Comparison of ENCODE assay signal across 1 cellular context in genomic region chr12:807041-807717, GRCh38.
TF ChIP-seq lines count a peak whose summit lies in the region.

No MANE protein-coding gene starts in this region.

TF ChIP-seq in WTC11, 78 proteins besides CTCF, POLR2A, EP300 and RAD21 (continued from another document):
- TF ChIP-seq, protein P1, sequence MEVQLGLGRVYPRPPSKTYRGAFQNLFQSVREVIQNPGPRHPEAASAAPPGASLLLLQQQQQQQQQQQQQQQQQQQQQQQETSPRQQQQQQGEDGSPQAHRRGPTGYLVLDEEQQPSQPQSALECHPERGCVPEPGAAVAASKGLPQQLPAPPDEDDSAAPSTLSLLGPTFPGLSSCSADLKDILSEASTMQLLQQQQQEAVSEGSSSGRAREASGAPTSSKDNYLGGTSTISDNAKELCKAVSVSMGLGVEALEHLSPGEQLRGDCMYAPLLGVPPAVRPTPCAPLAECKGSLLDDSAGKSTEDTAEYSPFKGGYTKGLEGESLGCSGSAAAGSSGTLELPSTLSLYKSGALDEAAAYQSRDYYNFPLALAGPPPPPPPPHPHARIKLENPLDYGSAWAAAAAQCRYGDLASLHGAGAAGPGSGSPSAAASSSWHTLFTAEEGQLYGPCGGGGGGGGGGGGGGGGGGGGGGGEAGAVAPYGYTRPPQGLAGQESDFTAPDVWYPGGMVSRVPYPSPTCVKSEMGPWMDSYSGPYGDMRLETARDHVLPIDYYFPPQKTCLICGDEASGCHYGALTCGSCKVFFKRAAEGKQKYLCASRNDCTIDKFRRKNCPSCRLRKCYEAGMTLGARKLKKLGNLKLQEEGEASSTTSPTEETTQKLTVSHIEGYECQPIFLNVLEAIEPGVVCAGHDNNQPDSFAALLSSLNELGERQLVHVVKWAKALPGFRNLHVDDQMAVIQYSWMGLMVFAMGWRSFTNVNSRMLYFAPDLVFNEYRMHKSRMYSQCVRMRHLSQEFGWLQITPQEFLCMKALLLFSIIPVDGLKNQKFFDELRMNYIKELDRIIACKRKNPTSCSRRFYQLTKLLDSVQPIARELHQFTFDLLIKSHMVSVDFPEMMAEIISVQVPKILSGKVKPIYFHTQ (CRISPR knock-in tag; IDR thresholded peaks at IDR 0.05) = no peak
- TF ChIP-seq, protein P2, sequence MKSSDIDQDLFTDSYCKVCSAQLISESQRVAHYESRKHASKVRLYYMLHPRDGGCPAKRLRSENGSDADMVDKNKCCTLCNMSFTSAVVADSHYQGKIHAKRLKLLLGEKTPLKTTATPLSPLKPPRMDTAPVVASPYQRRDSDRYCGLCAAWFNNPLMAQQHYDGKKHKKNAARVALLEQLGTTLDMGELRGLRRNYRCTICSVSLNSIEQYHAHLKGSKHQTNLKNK (CRISPR knock-in tag; IDR thresholded peaks at IDR 0.05) = no peak
- TF ChIP-seq, protein P3, sequence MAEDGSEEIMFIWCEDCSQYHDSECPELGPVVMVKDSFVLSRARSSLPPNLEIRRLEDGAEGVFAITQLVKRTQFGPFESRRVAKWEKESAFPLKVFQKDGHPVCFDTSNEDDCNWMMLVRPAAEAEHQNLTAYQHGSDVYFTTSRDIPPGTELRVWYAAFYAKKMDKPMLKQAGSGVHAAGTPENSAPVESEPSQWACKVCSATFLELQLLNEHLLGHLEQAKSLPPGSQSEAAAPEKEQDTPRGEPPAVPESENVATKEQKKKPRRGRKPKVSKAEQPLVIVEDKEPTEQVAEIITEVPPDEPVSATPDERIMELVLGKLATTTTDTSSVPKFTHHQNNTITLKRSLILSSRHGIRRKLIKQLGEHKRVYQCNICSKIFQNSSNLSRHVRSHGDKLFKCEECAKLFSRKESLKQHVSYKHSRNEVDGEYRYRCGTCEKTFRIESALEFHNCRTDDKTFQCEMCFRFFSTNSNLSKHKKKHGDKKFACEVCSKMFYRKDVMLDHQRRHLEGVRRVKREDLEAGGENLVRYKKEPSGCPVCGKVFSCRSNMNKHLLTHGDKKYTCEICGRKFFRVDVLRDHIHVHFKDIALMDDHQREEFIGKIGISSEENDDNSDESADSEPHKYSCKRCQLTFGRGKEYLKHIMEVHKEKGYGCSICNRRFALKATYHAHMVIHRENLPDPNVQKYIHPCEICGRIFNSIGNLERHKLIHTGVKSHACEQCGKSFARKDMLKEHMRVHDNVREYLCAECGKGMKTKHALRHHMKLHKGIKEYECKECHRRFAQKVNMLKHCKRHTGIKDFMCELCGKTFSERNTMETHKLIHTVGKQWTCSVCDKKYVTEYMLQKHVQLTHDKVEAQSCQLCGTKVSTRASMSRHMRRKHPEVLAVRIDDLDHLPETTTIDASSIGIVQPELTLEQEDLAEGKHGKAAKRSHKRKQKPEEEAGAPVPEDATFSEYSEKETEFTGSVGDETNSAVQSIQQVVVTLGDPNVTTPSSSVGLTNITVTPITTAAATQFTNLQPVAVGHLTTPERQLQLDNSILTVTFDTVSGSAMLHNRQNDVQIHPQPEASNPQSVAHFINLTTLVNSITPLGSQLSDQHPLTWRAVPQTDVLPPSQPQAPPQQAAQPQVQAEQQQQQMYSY (CRISPR knock-in tag; IDR thresholded peaks at IDR 0.05) = no peak
